1 cellular context compared by ENCODE assay signal in the genomic region with DNA sequence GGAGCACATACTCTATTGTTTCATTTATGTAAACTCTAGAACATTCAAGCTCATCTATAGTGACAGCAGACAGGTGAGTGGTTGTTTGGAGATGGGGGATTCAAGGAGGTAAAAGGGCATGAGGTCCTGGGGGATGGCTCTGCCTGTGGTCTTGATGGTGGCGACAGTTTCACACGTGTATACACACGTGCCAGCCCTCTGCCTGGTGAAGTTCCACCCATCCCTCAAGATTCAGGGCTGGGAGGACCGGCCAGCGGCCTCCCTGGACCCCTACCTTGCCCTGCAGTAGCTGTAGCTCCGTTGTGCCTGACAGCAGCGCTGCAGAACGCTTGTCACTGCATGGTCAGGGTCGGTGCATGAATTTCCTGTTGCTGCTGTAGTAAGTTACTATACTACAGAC.
TF ChIP-seq lines count a peak whose summit lies in the region.

No MANE protein-coding gene starts in this region.

TF ChIP-seq in GM23338, 12 proteins besides CTCF, POLR2A, EP300 and RAD21:
- TF ChIP-seq, protein P1, sequence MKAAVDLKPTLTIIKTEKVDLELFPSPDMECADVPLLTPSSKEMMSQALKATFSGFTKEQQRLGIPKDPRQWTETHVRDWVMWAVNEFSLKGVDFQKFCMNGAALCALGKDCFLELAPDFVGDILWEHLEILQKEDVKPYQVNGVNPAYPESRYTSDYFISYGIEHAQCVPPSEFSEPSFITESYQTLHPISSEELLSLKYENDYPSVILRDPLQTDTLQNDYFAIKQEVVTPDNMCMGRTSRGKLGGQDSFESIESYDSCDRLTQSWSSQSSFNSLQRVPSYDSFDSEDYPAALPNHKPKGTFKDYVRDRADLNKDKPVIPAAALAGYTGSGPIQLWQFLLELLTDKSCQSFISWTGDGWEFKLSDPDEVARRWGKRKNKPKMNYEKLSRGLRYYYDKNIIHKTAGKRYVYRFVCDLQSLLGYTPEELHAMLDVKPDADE (IDR thresholded peaks at IDR 0.05): no peak
- no peak for TF ChIP-seq ZNF331 (CRISPR knock-in tag; IDR thresholded peaks at IDR 0.05; ENCODE audit: low read depth)
- TF ChIP-seq JUNB (IDR thresholded peaks at IDR 0.05; ENCODE audit: unreplicated experiment): no peak
TF ChIP-seq in GM23338: peak in this region for 0.
